1 cellular context compared by ENCODE assay signal in genomic region chr7:73703985-73704639, GRCh38.
A peak's percentile ranks its signal among the peaks of the same experiment; 100 is the strongest.
TF ChIP-seq lines count a peak whose summit lies in the region.

No MANE protein-coding gene starts in this region.

TF ChIP-seq in K562, 482 proteins besides CTCF, POLR2A, EP300 and RAD21 (continued from another document and continues in another):
- TF ChIP-seq ARID4B (CRISPR knock-in tag; IDR thresholded peaks at IDR 0.05) = no peak
- no peak for TF ChIP-seq HDGF (IDR thresholded peaks at IDR 0.05)
- no peak for TF ChIP-seq MAZ (CRISPR knock-in tag; conservative IDR thresholded peaks at IDR 0.05 in 1 of 2, IDR thresholded peaks at IDR 0.05 in 1 of 2)
- TF ChIP-seq ZFX (CRISPR knock-in tag; IDR thresholded peaks at IDR 0.05) = peak; percentile 74
- TF ChIP-seq PHF21A (IDR thresholded peaks at IDR 0.05; ENCODE audit: borderline replicate concordance, low read depth) = no peak
- no peak for TF ChIP-seq GTF3C2 (IDR thresholded peaks at IDR 0.05; ENCODE audit: borderline replicate concordance, extremely low read depth, insufficient read length)
- TF ChIP-seq ZNF609 (CRISPR knock-in tag; IDR thresholded peaks at IDR 0.05; ENCODE audit: borderline replicate concordance) = no peak
- no peak for TF ChIP-seq ZC3H11A (IDR thresholded peaks at IDR 0.05; ENCODE audit: low read depth, low read length)
- TF ChIP-seq CBX2 (IDR thresholded peaks at IDR 0.05; ENCODE audit: insufficient read depth, low read length, poor library complexity, severe bottlenecking) = no peak
- 0 out of 2 replicates have a peak, but pooled peaks have one; percentile 16 for TF ChIP-seq CXXC5 (CRISPR knock-in tag; IDR thresholded peaks at IDR 0.05)
- no peak for TF ChIP-seq HCFC1 (IDR thresholded peaks at IDR 0.05; ENCODE audit: low read depth, low read length)
- TF ChIP-seq TFAP4 (CRISPR knock-in tag; IDR thresholded peaks at IDR 0.05; ENCODE audit: borderline replicate concordance) = peak; percentile 74
- TF ChIP-seq MYC (IDR thresholded peaks at IDR 0.05; ENCODE audit: low read depth, low read length) = 0 out of 2 replicates have a peak, but pooled peaks have one; percentile 19
- no peak for TF ChIP-seq MYC (CRISPR knock-in tag; IDR thresholded peaks at IDR 0.05; ENCODE audit: borderline replicate concordance, low read depth)
- no peak for TF ChIP-seq ZNF282 (CRISPR knock-in tag; IDR thresholded peaks at IDR 0.05)
- no peak for TF ChIP-seq ZBTB1 (CRISPR knock-in tag; IDR thresholded peaks at IDR 0.05; ENCODE audit: borderline replicate concordance, low read depth)
- TF ChIP-seq KLF1 (tag; IDR thresholded peaks at IDR 0.05) = 0 out of 2 replicates have a peak, but pooled peaks have one; percentile 3
- TF ChIP-seq SUPT5H (IDR thresholded peaks at IDR 0.05) = peak; percentile 16; the same call in 1 of the 2 replicates
- no peak for TF ChIP-seq NFE2L1 (tag; IDR thresholded peaks at IDR 0.05; ENCODE audit: borderline replicate concordance, low read depth)
- no peak for TF ChIP-seq ETS2 (tag; IDR thresholded peaks at IDR 0.05; ENCODE audit: borderline replicate concordance, poor library complexity, severe bottlenecking)
- TF ChIP-seq L3MBTL2 (IDR thresholded peaks at IDR 0.05) = peak; percentile 68
- no peak for TF ChIP-seq TAL1 (IDR thresholded peaks at IDR 0.05)
- no peak for TF ChIP-seq ZNF77 (CRISPR knock-in tag; IDR thresholded peaks at IDR 0.05)
- no peak for TF ChIP-seq BCOR (IDR thresholded peaks at IDR 0.05)
- TF ChIP-seq RNF219 (CRISPR knock-in tag; IDR thresholded peaks at IDR 0.05) = no peak
- no peak for TF ChIP-seq ZNF143 (CRISPR knock-in tag; IDR thresholded peaks at IDR 0.05)
- TF ChIP-seq C11orf30 (IDR thresholded peaks at IDR 0.05; ENCODE audit: low read depth) = no peak
- no peak for TF ChIP-seq HDAC3 (IDR thresholded peaks at IDR 0.05; ENCODE audit: borderline replicate concordance, partially characterized antibody)
- peak; percentile 33 for TF ChIP-seq RBM22 (IDR thresholded peaks at IDR 0.05; ENCODE audit: low read depth, low read length, poor library complexity, severe bottlenecking)
- TF ChIP-seq ZBTB34 (CRISPR knock-in tag; IDR thresholded peaks at IDR 0.05) = no peak
- TF ChIP-seq CBX3 (IDR thresholded peaks at IDR 0.05; ENCODE audit: borderline replicate concordance in 1 of 2, low read length in 2 of 2) = no peak
- TF ChIP-seq HDAC1 (IDR thresholded peaks at IDR 0.05) = no peak
- TF ChIP-seq PTTG1 (tag; IDR thresholded peaks at IDR 0.05; ENCODE audit: low read depth) = no peak
- no peak for TF ChIP-seq ZNF398 (CRISPR knock-in tag; IDR thresholded peaks at IDR 0.05)
